24 cellular contexts compared by ENCODE assay signal in genomic region chrX:9171841-9172240, GRCh38.
DNase-seq lines count a peak whose midpoint lies in the region; ATAC-seq, FAIRE-seq and TF ChIP-seq lines count a peak whose summit lies in the region.
"Had no signal": no experiment of that assay in that cellular context is flagged by ENCODE, and none has a peak within 500 bp of the region (broad histone marks: within the 10 kb centered on the region; RNA-seq: fewer than 3 reads in every experiment).

No MANE protein-coding gene starts in this region.

- no peaks in the 10 kb centered on the region for H3K36me3 ChIP-seq in IMR-90 (ENCODE audit: control insufficient read depth, insufficient read depth, low read length)
- H3K36me3 ChIP-seq in WERI-Rb-1 = no peaks in the 10 kb centered on the region
- no peaks in the 10 kb centered on the region for H3K36me3 ChIP-seq in small intestine (ENCODE audit: control insufficient read depth in 2 of 2, insufficient read depth in 2 of 2, low read length in 2 of 2)
- H3K36me3 ChIP-seq: prostate gland, tibial nerve had no signal

- dilution Hi-C loops in IMR-90 (cut with HindIII; ENCODE audit: low sequenced_read_pairs, unreplicated experiment) = no loop called here

- H3K4me1 ChIP-seq in IMR-90 (ENCODE audit: control insufficient read depth, insufficient read depth, low read length) (peaks cover 2% of the 10 kb centered on the region; the same call in 1 of the 2 replicates), small intestine (ENCODE audit: control insufficient read depth in 2 of 2, insufficient read depth in 1 of 2, low read depth in 1 of 2, low read length in 1 of 2) (no peaks in the 10 kb centered on the region)
- H3K4me1 ChIP-seq: prostate gland, tibial nerve had no signal

- H3K14ac ChIP-seq in IMR-90 (replicated peaks; ENCODE audit: low read depth, low read length) = no peak overlapping the region

- peaks cover 11% of the 10 kb centered on the region for H3K9me3 ChIP-seq in IMR-90 (ENCODE audit: control insufficient read depth, insufficient read depth, low read length)
- H3K9me3 ChIP-seq in WERI-Rb-1 (ENCODE audit: severe bottlenecking) = no peaks in the 10 kb centered on the region
- no peaks in the 10 kb centered on the region for H3K9me3 ChIP-seq in small intestine (ENCODE audit: control insufficient read depth, low read depth)
- H3K9me3 ChIP-seq: prostate gland had no signal

- H3K4me2 ChIP-seq in IMR-90 (ENCODE audit: low read depth, low read length) = no peak overlapping the region

- intact Hi-C loops in IMR-90 (cut with micrococcal nuclease) = no loop called here

- no peak overlapping the region for H2BK120ac ChIP-seq in IMR-90 (ENCODE audit: low read depth, low read length)

- no peak overlapping the region for H2AK9ac ChIP-seq in IMR-90 (replicated peaks; ENCODE audit: low read depth, low read length, poor library complexity)

- H4K5ac ChIP-seq in IMR-90 (ENCODE audit: low read depth, low read length) = no peak overlapping the region

- H2AK5ac ChIP-seq in IMR-90 (ENCODE audit: low read depth, low read length) = no peak overlapping the region

- H3K4ac ChIP-seq in IMR-90 (ENCODE audit: low read depth, low read length) = no peak overlapping the region

- no peak for TF ChIP-seq RAD21 in IMR-90 (IDR thresholded peaks at IDR 0.05; ENCODE audit: low read length)

- H2BK5ac ChIP-seq in IMR-90 (ENCODE audit: low read depth, low read length, poor library complexity, severe bottlenecking) = no peak overlapping the region

- DNase-seq in ACHN (peak; percentile 86), IMR-90 (peak; percentile 82), astrocyte of the cerebellum (ENCODE audit: low read depth) (peak; percentile 55), fibroblast of the aortic adventitia (ENCODE audit: low read depth) (peak; percentile 19), KBM-7 (no peak), WERI-Rb-1 (no peak), NCI-H774 (lab: John Stamatoyannopoulos, UW) (no peak), small intestine (no peak)
- DNase-seq: 8988T; activated naive CD4-positive, alpha-beta T cell treated with anti-CD3 and anti-CD28 coated beads, Interleukin-2, amount 50 U/mL, for 16 hours; activated T-cell treated with anti-CD3 and anti-CD28 coated beads, Interleukin-2, amount 50 U/mL, for 1 hour; DMS53; dorsolateral prefrontal cortex; mesendoderm; NCI-H1930; NCI-H524 treated with DMSO at 0.1 percent for 48 hours; OCI-M1; stimulated activated naive B cell treated with anti-CD40 and anti-IgM and Interleukin-4, amounts not matched to agents 10 μg/mL and 1 μg/mL and 100 μg/mL, for 72 hours had no signal

- H3K56ac ChIP-seq in IMR-90 (ENCODE audit: extremely low read depth, insufficient read depth, low read length) = no peak overlapping the region

- no peaks in the 10 kb centered on the region for H3K27me3 ChIP-seq in IMR-90 (ENCODE audit: control insufficient read depth, insufficient read depth, low read length)
- no peaks in the 10 kb centered on the region for H3K27me3 ChIP-seq in WERI-Rb-1 (ENCODE audit: insufficient read depth, low read depth, severe bottlenecking)
- H3K27me3 ChIP-seq in small intestine (ENCODE audit: control insufficient read depth in 2 of 2, insufficient read depth in 2 of 2, low read length in 2 of 2) = no peaks in the 10 kb centered on the region
- H3K27me3 ChIP-seq: tibial nerve had no signal

- no peak overlapping the region for H4K91ac ChIP-seq in IMR-90 (ENCODE audit: insufficient read depth, low read depth, low read length)

- WGBS in IMR-90 (ENCODE audit: extremely low coverage in 2 of 2, insufficient read length in 1 of 2), 2 experiments = 17% methylated on average over 2 of the region's 4 CpGs; no CpG with 5 or more reads in 1 of the 2 experiments
- 61 to 82% (median 63%) methylated on average over 4 of the region's 4 CpGs for WGBS in small intestine, 3 donors

- no peak for TF ChIP-seq POLR2A in IMR-90 (IDR thresholded peaks at IDR 0.05; ENCODE audit: low read depth, low read length)

- no peak overlapping the region for H2BK15ac ChIP-seq in IMR-90 (ENCODE audit: low read depth, low read length)

- H3K4me3 ChIP-seq in IMR-90 (ENCODE audit: insufficient read depth, low read depth, low read length) (no peak overlapping the region), astrocyte of the cerebellum (ENCODE audit: low read depth, low read length) (no peak overlapping the region), fibroblast of the aortic adventitia (ENCODE audit: low read depth, low read length) (no peak overlapping the region), WERI-Rb-1 (ENCODE audit: low read depth, low read length) (no peak overlapping the region), small intestine (ENCODE audit: low read depth in 1 of 2, low read length in 2 of 2) (no peak overlapping the region)
- H3K4me3 ChIP-seq: dorsolateral prefrontal cortex, prostate gland, SK-N-MC, tibial nerve had no signal

- no peak overlapping the region for H3K9ac ChIP-seq in IMR-90 (ENCODE audit: low read depth, low read length)

- H2AFZ ChIP-seq in IMR-90 (replicated peaks; ENCODE audit: low read length, poor library complexity) = no peak overlapping the region

- ATAC-seq in IMR-90 (ENCODE audit: low read depth) = peak; percentile 72
- ATAC-seq: esophagus mucosa; HepG2; stimulated activated naive B cell treated with anti-CD40 and anti-IgM and Interleukin-4, amounts not matched to agents 10 μg/mL and 1 μg/mL and 100 μg/mL, for 72 hours had no signal

- CTCF ChIA-PET in IMR-90 (lab: Yijun Ruan, JAX) = no interaction called here

- FAIRE-seq in small intestine (lab: Jason Lieb, UNC) = no peak
- FAIRE-seq: HepG2, islet of Langerhans had no signal

- TF ChIP-seq CTCF in IMR-90 (conservative IDR thresholded peaks at IDR 0.05; ENCODE audit: low read depth, low read length) = no peak
- TF ChIP-seq CTCF in astrocyte of the cerebellum (IDR thresholded peaks at IDR 0.05; ENCODE audit: low read depth, low read length, missing control alignments) = no peak
- no peak for TF ChIP-seq CTCF in fibroblast of the aortic adventitia (IDR thresholded peaks at IDR 0.05; ENCODE audit: insufficient read depth, low read length)
- no peak for TF ChIP-seq CTCF in WERI-Rb-1 (IDR thresholded peaks at IDR 0.05; ENCODE audit: low read depth, low read length)

- 0 out of 2 replicates have a peak, but pooled peaks cover 3% of the 10 kb centered on the region for H3K9me1 ChIP-seq in IMR-90 (ENCODE audit: insufficient read depth, low read length)

- POLR2A ChIA-PET in IMR-90 (lab: Charles Lee; ENCODE audit: unreplicated experiment) = no interaction called here

- in situ Hi-C loops in ACHN (cut with HindIII; ENCODE audit: low pct_ligation_motif_present, low pct_unique_long_range_greater_than_20kb, low sequenced_read_pairs) = no loop called here
- in situ Hi-C loops in IMR-90 (cut with MboI; ENCODE audit: low sequenced_read_pairs) = no loop called here
- in situ Hi-C loops in astrocyte of the cerebellum (cut with HindIII; ENCODE audit: low sequenced_read_pairs) = no loop called here
- in situ Hi-C loops in KBM-7 (cut with MboI; ENCODE audit: low pct_unique_long_range_greater_than_20kb, low sequenced_read_pairs) = no loop called here

- H2BK20ac ChIP-seq in IMR-90 (ENCODE audit: low read depth, low read length) = no peak overlapping the region

- H4K20me1 ChIP-seq in IMR-90 (ENCODE audit: insufficient read depth, low read length) = no peaks in the 10 kb centered on the region

- no peak overlapping the region for H3K23ac ChIP-seq in IMR-90 (ENCODE audit: low read depth, low read length)

- H3K18ac ChIP-seq in IMR-90 (ENCODE audit: low read depth, low read length) = no peak overlapping the region

- H3K27ac ChIP-seq in IMR-90 (ENCODE audit: insufficient read depth, low read length) (no peak overlapping the region), WERI-Rb-1 (no peak overlapping the region), small intestine (ENCODE audit: low read depth in 1 of 2, low read length in 1 of 2) (no peak overlapping the region)
- H3K27ac ChIP-seq: dorsolateral prefrontal cortex, prostate gland, SK-N-MC, tibial nerve had no signal

- no TSS peak for BruUV-seq in IMR-90 (replicated peaks; lab: Mats Ljungman, UMichigan)

- H3K79me1 ChIP-seq in IMR-90 (ENCODE audit: low read depth in 1 of 2, low read length in 2 of 2) = no peaks in the 10 kb centered on the region

- no peak overlapping the region for H4K8ac ChIP-seq in IMR-90 (ENCODE audit: low read depth in 2 of 2, low read length in 2 of 2)

TF ChIP-seq in IMR-90, 13 proteins besides CTCF, POLR2A, EP300 and RAD21:
- TF ChIP-seq NFE2L2 (IDR thresholded peaks at IDR 0.05; ENCODE audit: low read depth, low read length) (no peak), MAFK (IDR thresholded peaks at IDR 0.05; ENCODE audit: low read depth, low read length) (no peak), BHLHE40 (IDR thresholded peaks at IDR 0.05; ENCODE audit: low read depth, low read length) (0 out of 2 replicates have a peak, but pooled peaks have one; percentile 23), CHD1 (IDR thresholded peaks at IDR 0.05; ENCODE audit: low read depth, low read length) (no peak)

Comparison
In these comparisons a context has a peak if more than half of its experiments do, and no peak if none do; other contexts are left out.
1. DNase-seq: peak in ACHN (single experiment), IMR-90 (single experiment), astrocyte of the cerebellum (single experiment) and fibroblast of the aortic adventitia (single experiment); none in KBM-7 (single experiment), WERI-Rb-1 (single experiment), NCI-H774 (single experiment) and small intestine (single experiment).